In the genomic region with DNA sequence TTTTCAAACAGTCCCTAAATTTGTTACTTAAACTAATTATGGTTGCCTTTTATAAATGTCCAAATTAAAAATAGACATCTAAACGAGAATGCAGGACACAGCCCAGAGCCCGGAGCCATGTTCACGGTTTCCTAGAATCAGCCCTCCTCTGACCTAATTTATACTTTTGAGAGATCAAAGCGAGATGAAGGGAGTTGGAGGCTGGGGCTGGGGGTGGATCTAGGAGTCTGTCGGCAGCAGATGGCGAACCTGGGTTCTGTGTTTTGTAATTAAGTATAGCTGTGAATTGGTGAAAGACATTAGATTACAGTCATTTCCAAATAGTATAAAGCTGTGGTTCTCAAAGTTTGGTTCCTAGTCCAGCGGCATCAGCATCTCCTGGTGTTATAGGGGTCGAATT, we compare ENCODE assay signal across 16 cellular contexts.
DNase-seq lines count a peak whose midpoint lies in the region; ATAC-seq, FAIRE-seq and TF ChIP-seq lines count a peak whose summit lies in the region.
"Had no signal": no experiment of that assay in that cellular context is flagged by ENCODE, and none has a peak within 500 bp of the region (broad histone marks: within the 10 kb centered on the region; RNA-seq: fewer than 3 reads in every experiment).

No MANE protein-coding gene starts in this region.

- no peaks in the 10 kb centered on the region for H3K79me2 ChIP-seq in OCI-LY1 (ENCODE audit: insufficient read depth, low read length)
- H3K79me2 ChIP-seq: parathyroid adenoma had no signal

- H3K9ac ChIP-seq in OCI-LY1 (ENCODE audit: low read length) = no peak overlapping the region
- H3K9ac ChIP-seq: parathyroid adenoma had no signal

- ATAC-seq in stimulated activated naive B cell treated with anti-CD40 and anti-IgM and Interleukin-4, amounts not matched to agents 10 μg/mL and 1 μg/mL and 100 μg/mL, for 72 hours (replicated peaks) = no peak
- no peak for ATAC-seq in GM19324 (IDR thresholded peaks at IDR 0.05; ENCODE audit: low FRiP score, unreplicated experiment)

- H3K4me1 ChIP-seq in OCI-LY1 (ENCODE audit: insufficient read depth, low read length, severe bottlenecking) = peaks cover 17% of the 10 kb centered on the region
- H3K4me1 ChIP-seq in sigmoid colon = peaks cover 0 to 30% (median 20%) of the 10 kb centered on the region in 4 donors

- no peaks in the 10 kb centered on the region for H3K36me3 Mint-ChIP-seq in activated naive CD4-positive, alpha-beta T cell treated with anti-CD3 and anti-CD28 coated beads for 36 hours (ENCODE audit: low read depth)
- peaks cover 4% of the 10 kb centered on the region for H3K36me3 Mint-ChIP-seq in activated naive CD8-positive, alpha-beta T cell treated with anti-CD3 and anti-CD28 coated beads for 36 hours
- H3K36me3 Mint-ChIP-seq in stimulated activated naive B cell treated with anti-CD40 and anti-IgM and Interleukin-4, amounts not matched to agents 10 μg/mL and 1 μg/mL and 100 μg/mL, for 72 hours = peaks cover 24 to 32% of the 10 kb centered on the region in 2 donors
- H3K36me3 Mint-ChIP-seq: immature natural killer cell had no signal

- no peak for TF ChIP-seq CTCF in OCI-LY1 (IDR thresholded peaks at IDR 0.05; ENCODE audit: low read length)
- no peak for TF ChIP-seq CTCF in sigmoid colon (IDR thresholded peaks at IDR 0.05)

- no peaks in the 10 kb centered on the region for H3K9me2 ChIP-seq in OCI-LY1 (ENCODE audit: low read depth, low read length)

- no peaks in the 10 kb centered on the region for H3K27me3 Mint-ChIP-seq in activated naive CD4-positive, alpha-beta T cell treated with anti-CD3 and anti-CD28 coated beads for 36 hours (ENCODE audit: low read depth)
- no peaks in the 10 kb centered on the region for H3K27me3 Mint-ChIP-seq in activated naive CD8-positive, alpha-beta T cell treated with anti-CD3 and anti-CD28 coated beads for 36 hours
- no peaks in the 10 kb centered on the region for H3K27me3 Mint-ChIP-seq in stimulated activated naive B cell treated with anti-CD40 and anti-IgM and Interleukin-4, amounts not matched to agents 10 μg/mL and 1 μg/mL and 100 μg/mL, for 72 hours

- H3K4me3 ChIP-seq in OCI-LY1 (ENCODE audit: low read depth, low read length, poor library complexity, severe bottlenecking) (no peak overlapping the region), sigmoid colon (no peak overlapping the region)
- H3K4me3 ChIP-seq: spleen, upper lobe of left lung had no signal

- intact Hi-C loops in activated naive CD4-positive, alpha-beta T cell treated with anti-CD3 and anti-CD28 coated beads for 36 hours (cut with micrococcal nuclease) = loop anchor here (1.0 to 2.0 kb wide), 2 partner anchors 16 to 27 kb away; no protein-coding TSS in a partner anchor
- intact Hi-C loops in sigmoid colon (cut with DNase I) = no loop called here

- H2AFZ ChIP-seq in OCI-LY1 (ENCODE audit: low read length) = no peak overlapping the region
- H2AFZ ChIP-seq: parathyroid adenoma had no signal

- DNase-seq in activated naive CD4-positive, alpha-beta T cell treated with anti-CD3 and anti-CD28 coated beads for 36 hours = peak; percentile 58
- DNase-seq in activated naive CD4-positive, alpha-beta T cell treated with Interleukin-2 at 50 U/mL for 16 hours = no peak
- DNase-seq in activated naive CD8-positive, alpha-beta T cell treated with anti-CD3 and anti-CD28 coated beads for 36 hours = peak; percentile 22
- no peak for DNase-seq in stimulated activated naive B cell treated with anti-CD40 and anti-IgM and Interleukin-4, amounts not matched to agents 10 μg/mL and 1 μg/mL and 100 μg/mL, for 72 hours
- DNase-seq in sigmoid colon = no peak
- DNase-seq in GM19239 (ENCODE audit: insufficient read length, low spot score) = no peak
- DNase-seq: DMS79 treated with DMSO at 0.1 percent for 48 hours; effector CD4-positive, alpha-beta T cell; foreskin melanocyte; immature natural killer cell; NCI-H226; spleen; upper lobe of left lung had no signal

- H3K27ac Mint-ChIP-seq in activated naive CD4-positive, alpha-beta T cell treated with anti-CD3 and anti-CD28 coated beads for 36 hours = no peak overlapping the region
- H3K27ac Mint-ChIP-seq in activated naive CD8-positive, alpha-beta T cell treated with anti-CD3 and anti-CD28 coated beads for 36 hours = peak overlapping the region; percentile 66
- H3K27ac Mint-ChIP-seq in stimulated activated naive B cell treated with anti-CD40 and anti-IgM and Interleukin-4, amounts not matched to agents 10 μg/mL and 1 μg/mL and 100 μg/mL, for 72 hours = peak overlapping the region; percentile 62

- H3K36me3 ChIP-seq in OCI-LY1 (ENCODE audit: insufficient read depth, low read length) = no peaks in the 10 kb centered on the region; the same call in 1 of the 2 replicates
- no peaks in the 10 kb centered on the region for H3K36me3 ChIP-seq in sigmoid colon
- H3K36me3 ChIP-seq: spleen, upper lobe of left lung had no signal

- H3F3A ChIP-seq in OCI-LY1 (ENCODE audit: insufficient read depth, low read length) = no peaks in the 10 kb centered on the region

- H4K20me1 ChIP-seq in OCI-LY1 (ENCODE audit: insufficient read depth, low read length) = no peaks in the 10 kb centered on the region

- H3K4me2 ChIP-seq in OCI-LY1 (ENCODE audit: low read length) = peak overlapping the region; percentile 20; the same call in 1 of the 2 replicates

- CTCF ChIA-PET in activated naive CD4-positive, alpha-beta T cell treated with anti-CD3 and anti-CD28 coated beads for 36 hours (lab: Charles Lee) = interaction anchor here (0.7 to 1.5 kb wide), 4 partner anchors 9 to 77 kb away, joined by 3 to 4 read pairs (median 3); no protein-coding TSS in a partner anchor

- no peak for FAIRE-seq in GM19239 (lab: Jason Lieb, UNC)

- H3K4me1 Mint-ChIP-seq in activated naive CD4-positive, alpha-beta T cell treated with anti-CD3 and anti-CD28 coated beads for 36 hours (ENCODE audit: low read depth) = peaks cover 43% of the 10 kb centered on the region
- peaks cover 28% of the 10 kb centered on the region for H3K4me1 Mint-ChIP-seq in activated naive CD8-positive, alpha-beta T cell treated with anti-CD3 and anti-CD28 coated beads for 36 hours
- H3K4me1 Mint-ChIP-seq in stimulated activated naive B cell treated with anti-CD40 and anti-IgM and Interleukin-4, amounts not matched to agents 10 μg/mL and 1 μg/mL and 100 μg/mL, for 72 hours = peaks cover 69 to 97% of the 10 kb centered on the region in 2 donors

- 67 to 71% methylated on average over 8 of the region's 8 CpGs for WGBS in sigmoid colon, 2 donors

- H3K9me3 ChIP-seq in OCI-LY1 (ENCODE audit: low read length) = no peaks in the 10 kb centered on the region
- H3K9me3 ChIP-seq in sigmoid colon = no peaks in the 10 kb centered on the region
- H3K9me3 ChIP-seq: upper lobe of left lung had no signal

- TF ChIP-seq EP300 in sigmoid colon (IDR thresholded peaks at IDR 0.05) = no peak

- peak overlapping the region; percentile 51 for H3K4me3 Mint-ChIP-seq in activated naive CD4-positive, alpha-beta T cell treated with anti-CD3 and anti-CD28 coated beads for 36 hours
- peak overlapping the region; percentile 23 for H3K4me3 Mint-ChIP-seq in activated naive CD8-positive, alpha-beta T cell treated with anti-CD3 and anti-CD28 coated beads for 36 hours
- no peak overlapping the region for H3K4me3 Mint-ChIP-seq in stimulated activated naive B cell treated with anti-CD40 and anti-IgM and Interleukin-4, amounts not matched to agents 10 μg/mL and 1 μg/mL and 100 μg/mL, for 72 hours

- H3K27ac ChIP-seq in OCI-LY1 (ENCODE audit: low read depth, low read length, poor library complexity, severe bottlenecking) = no peak overlapping the region
- peak overlapping the region in 2 of 4 donors; percentile 7 to 55 for H3K27ac ChIP-seq in sigmoid colon
- H3K27ac ChIP-seq: parathyroid adenoma had no signal

- H3K27me3 ChIP-seq in OCI-LY1 (ENCODE audit: insufficient read depth, low read length) (no peaks in the 10 kb centered on the region), sigmoid colon (no peaks in the 10 kb centered on the region)
- H3K27me3 ChIP-seq: spleen, upper lobe of left lung had no signal

- peaks cover 3% of the 10 kb centered on the region for H3K9me3 Mint-ChIP-seq in activated naive CD4-positive, alpha-beta T cell treated with anti-CD3 and anti-CD28 coated beads for 36 hours
- H3K9me3 Mint-ChIP-seq in activated naive CD8-positive, alpha-beta T cell treated with anti-CD3 and anti-CD28 coated beads for 36 hours = peaks cover 3% of the 10 kb centered on the region
- H3K9me3 Mint-ChIP-seq in stimulated activated naive B cell treated with anti-CD40 and anti-IgM and Interleukin-4, amounts not matched to agents 10 μg/mL and 1 μg/mL and 100 μg/mL, for 72 hours = peaks cover 3 to 4% of the 10 kb centered on the region in 2 donors
- H3K9me3 Mint-ChIP-seq: immature natural killer cell had no signal

- no peak for TF ChIP-seq POLR2A in sigmoid colon (IDR thresholded peaks at IDR 0.05)

Comparison
In these comparisons a context has a peak if more than half of its experiments do, and no peak if none do; other contexts are left out.
1. DNase-seq: peak in activated naive CD4-positive, alpha-beta T cell treated with anti-CD3 and anti-CD28 coated beads for 36 hours (single experiment) and activated naive CD8-positive, alpha-beta T cell treated with anti-CD3 and anti-CD28 coated beads for 36 hours (single experiment); none in activated naive CD4-positive, alpha-beta T cell treated with Interleukin-2 at 50 U/mL for 16 hours (single experiment), stimulated activated naive B cell treated with anti-CD40 and anti-IgM and Interleukin-4, amounts not matched to agents 10 μg/mL and 1 μg/mL and 100 μg/mL, for 72 hours (single experiment), sigmoid colon (single experiment) and GM19239 (single experiment).
2. H3K4me3 Mint-ChIP-seq: peak in activated naive CD4-positive, alpha-beta T cell treated with anti-CD3 and anti-CD28 coated beads for 36 hours (single experiment) and activated naive CD8-positive, alpha-beta T cell treated with anti-CD3 and anti-CD28 coated beads for 36 hours (single experiment); none in stimulated activated naive B cell treated with anti-CD40 and anti-IgM and Interleukin-4, amounts not matched to agents 10 μg/mL and 1 μg/mL and 100 μg/mL, for 72 hours (0 of 2).